10 cellular contexts compared by ENCODE assay signal in the genomic region with DNA sequence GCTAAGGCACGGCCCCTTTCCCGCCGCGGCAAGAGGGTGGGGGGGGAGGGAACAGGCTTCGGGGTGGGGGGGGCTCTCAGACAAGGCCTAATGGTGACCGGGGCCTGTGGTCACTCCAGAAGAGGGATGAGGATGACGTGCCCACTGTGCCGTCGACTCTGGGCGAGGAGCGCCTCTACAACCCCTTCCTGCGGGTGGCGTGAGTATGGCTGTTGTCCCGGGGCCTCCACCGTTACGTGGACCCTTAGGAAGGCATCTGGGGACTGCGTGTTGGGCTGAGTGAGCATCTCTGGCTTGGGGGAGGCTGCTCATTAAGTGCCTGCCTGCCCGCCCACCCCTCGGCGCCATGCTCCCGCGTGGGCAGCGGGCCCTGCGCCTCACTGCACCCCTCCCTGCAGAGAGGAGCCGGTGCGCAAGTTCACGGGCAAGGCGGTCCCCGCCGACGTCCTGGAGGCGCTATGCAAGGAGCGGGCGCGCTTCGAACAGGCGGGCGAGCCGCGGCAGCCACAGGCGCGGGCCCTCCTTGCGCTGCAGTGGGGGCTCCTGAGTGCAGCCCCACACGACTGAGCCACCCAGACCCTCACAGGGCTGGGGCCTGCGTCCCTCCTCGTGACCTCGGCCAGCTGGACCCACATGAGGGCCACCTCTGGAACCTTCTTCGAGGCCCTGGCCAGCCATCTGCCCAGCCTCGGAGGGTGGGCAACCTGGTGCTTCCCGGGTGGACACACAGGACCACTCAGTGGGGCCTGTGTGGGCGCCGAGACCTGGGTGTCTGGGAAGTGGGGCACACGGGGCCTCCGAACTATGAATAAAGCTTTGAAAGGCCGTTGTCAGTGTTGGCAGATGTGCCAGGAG. TPM values are rescaled to one million over a fixed set of nuclear protein-coding genes. Genes with fewer than 3 reads are reported as not detected.
DNase-seq lines count a peak whose midpoint lies in the region; ATAC-seq, FAIRE-seq and TF ChIP-seq lines count a peak whose summit lies in the region.
"Had no signal": no experiment of that assay in that cellular context is flagged by ENCODE, and none has a peak within 500 bp of the region (broad histone marks: within the 10 kb centered on the region; RNA-seq: fewer than 3 reads in every experiment).

No MANE protein-coding gene starts in this region.

- H3F3A ChIP-seq in GM23338 (replicated peaks; ENCODE audit: low read depth) = peaks cover 15% of the 10 kb centered on the region

- TF ChIP-seq EP300 in A549 (IDR thresholded peaks at IDR 0.05) = no peak

- POLR2A ChIA-PET in A549 (lab: Yijun Ruan, JAX) = interaction anchor here (1.3 to 3.1 kb wide), 3 partner anchors 8 to 14 kb away, joined by 3 to 15 read pairs (median 12); a partner anchor contains a TSS

- TF ChIP-seq POLR2A in A549 (IDR thresholded peaks at IDR 0.05; ENCODE audit: low read length) = no peak

- peak overlapping the region; percentile 60; the same call in 2 of the 3 replicates for H3K4me3 ChIP-seq in A549
- H3K4me3 ChIP-seq in GM23338 = peak overlapping the region; percentile 71
- H3K4me3 ChIP-seq in lower lobe of right lung = peak overlapping the region; percentile 58

- H3K27me3 Mint-ChIP-seq in GM23338 (ENCODE audit: insufficient read depth, low read depth, poor library complexity) (peaks cover 18% of the 10 kb centered on the region), CD14-positive monocyte (ENCODE audit: low read depth in 3 of 3) (peaks cover 11 to 46% (median 17%) of the 10 kb centered on the region in 3 donors)

- H3K4me3 Mint-ChIP-seq in GM23338 (peak overlapping the region; percentile 69; the same call in 2 of the 3 replicates), CD14-positive monocyte (peak overlapping the region in 1 of 2 donors; percentile 72)

- peaks cover 14% of the 10 kb centered on the region; the same call in 1 of the 2 replicates for H3K27me3 ChIP-seq in GM23338 (ENCODE audit: insufficient read depth)
- H3K27me3 ChIP-seq in lower lobe of right lung (ENCODE audit: low read depth) = peaks cover 31% of the 10 kb centered on the region

- H3K36me3 Mint-ChIP-seq in GM23338 (ENCODE audit: low read depth) (peaks cover 11% of the 10 kb centered on the region; the same call in 2 of the 3 replicates), CD14-positive monocyte (peaks cover 19 to 29% of the 10 kb centered on the region in 2 donors)

- H3K4me1 Mint-ChIP-seq in GM23338 (no peaks in the 10 kb centered on the region), CD14-positive monocyte (peaks cover 7% of the 10 kb centered on the region)

- H3K4me2 ChIP-seq in A549 = peak overlapping the region; percentile 100
- peak overlapping the region; percentile 85 for H3K4me2 ChIP-seq in GM23338

- no peaks in the 10 kb centered on the region for H3K9me3 ChIP-seq in A549
- no peaks in the 10 kb centered on the region for H3K9me3 ChIP-seq in lower lobe of right lung

- no peak overlapping the region for H2AFZ ChIP-seq in GM23338

- WGBS in A549 (ENCODE audit: missing lambda C conversion rate) = 79% methylated on average over 23 of the region's 55 CpGs

- H3K4me1 ChIP-seq in A549 (peaks cover 13% of the 10 kb centered on the region), GM23338 (ENCODE audit: insufficient read depth) (no peaks in the 10 kb centered on the region), lower lobe of right lung (peaks cover 24% of the 10 kb centered on the region)

- CTCF ChIA-PET in A549 (lab: Yijun Ruan, JAX) = interaction anchor here (1.1 to 28.0 kb wide), 5 partner anchors 12 to 60 kb away, joined by 3 to 656 read pairs (median 14); a partner anchor contains a TSS

- H3K27ac Mint-ChIP-seq in GM23338 (no peak overlapping the region), CD14-positive monocyte (peak overlapping the region in 1 of 7 donors; percentile 25)

- no peaks in the 10 kb centered on the region for H3K9me2 ChIP-seq in GM23338 (ENCODE audit: insufficient read depth)

- no peak for FAIRE-seq in A549 (lab: Jason Lieb, UNC)
- FAIRE-seq: D721Med had no signal

- TF ChIP-seq CTCF in A549 (IDR thresholded peaks at IDR 0.05) (no peak), GM23338 (conservative IDR thresholded peaks at IDR 0.05; ENCODE audit: low read depth in 2 of 2) (no peak), lower lobe of right lung (IDR thresholded peaks at IDR 0.05) (no peak), CD14-positive monocyte (IDR thresholded peaks at IDR 0.05) (no peak)

- no peaks in the 10 kb centered on the region for H3K79me2 ChIP-seq in GM23338 (replicated peaks; ENCODE audit: insufficient read depth)

- no peaks in the 10 kb centered on the region for H4K20me1 ChIP-seq in GM23338 (replicated peaks; ENCODE audit: insufficient read depth)

- DNase-seq in A549 (ENCODE audit: low read depth in 1 of 2, low spot score in 1 of 2) (no peak), GM23338 (ENCODE audit: low spot score) (peak; percentile 52), lower lobe of right lung (no peak), AG08396 (ENCODE audit: low spot score) (no peak), COLO829 (ENCODE audit: low spot score) (no peak), CD14-positive monocyte (ENCODE audit: low spot score) (no peak)
- DNase-seq: NCI-H1417 treated with DMSO at 0.1 percent for 48 hours had no signal

- no peaks in the 10 kb centered on the region for H3K36me3 ChIP-seq in GM23338 (ENCODE audit: insufficient read depth)
- H3K36me3 ChIP-seq in lower lobe of right lung = peaks cover 20% of the 10 kb centered on the region

- no peak for ATAC-seq in A549
- ATAC-seq in GM23338 = peak; percentile 7
- ATAC-seq in lower lobe of right lung = no peak
- no peak for ATAC-seq in HG02642 (IDR thresholded peaks at IDR 0.05; ENCODE audit: poor library complexity, unreplicated experiment)

- H3K9me3 Mint-ChIP-seq in GM23338 = no peaks in the 10 kb centered on the region
- H3K9me3 Mint-ChIP-seq in CD14-positive monocyte = no peaks in the 10 kb centered on the region

- no peak for TF ChIP-seq RAD21 in A549 (conservative IDR thresholded peaks at IDR 0.05 in 1 of 2, IDR thresholded peaks at IDR 0.05 in 1 of 2)

- H3K27ac ChIP-seq in A549 (peak overlapping the region; percentile 89 to 91; a peak in 5 of 6 replicates), GM23338 (ENCODE audit: low read depth) (no peak overlapping the region), angular gyrus (ENCODE audit: low read depth, low read length) (peak overlapping the region; percentile 76), lower lobe of right lung (no peak overlapping the region)

- intact Hi-C loops in lower lobe of right lung (cut with DNase I) = no loop called here
- intact Hi-C loops in CD14-positive monocyte (cut with micrococcal nuclease) = no loop called here

RNA-seq across cellular contexts. Expression of a gene that starts 2.2 kb away (rescaled TPM):
- polyA plus RNA-seq in A549 (2011; rRNA removed) = 3.5 and 4.4 TPM in 2 replicates
- 32.0 and 35.0 TPM in 2 replicates for polyA plus RNA-seq in A549 (2012; cell fraction: cytosol; rRNA removed)
- polyA plus RNA-seq in A549 (2012; cell fraction: nucleus; rRNA removed) = 62.2 and 86.3 TPM in 2 replicates
- 21.4 to 22.0 TPM (median 21.7 TPM) in 3 replicates for polyA plus RNA-seq in A549 (2017; fragmentation: RNase III; extraction: RNeasy Plus Mini Kit Qiagen cat#74134 plus additional on column Dnase treatment)
- polyA minus RNA-seq in A549 (2011; rRNA and poly(A)+ RNA removed) = 2.0 and 2.6 TPM in 2 replicates
- 19.1 and 21.6 TPM in 2 replicates for total RNA-seq in GM23338 (2014; rRNA removed; shearing (Covaris generic))
- polyA plus RNA-seq in GM23338 (2016; fragmentation: Nextera tagmentation; extraction: Ambion mirVana) = 35.3 and 45.2 TPM in 2 replicates
- 15.6 TPM for total RNA-seq in lower lobe of right lung
- polyA plus RNA-seq in CD14-positive monocyte = 1 to 10 TPM in 1 of 2 donors, under 1 TPM in 1; 0.60 to 1.5 TPM

RNA-seq across cellular contexts. Expression of a gene that starts 2.9 kb away (rescaled TPM):
- polyA plus RNA-seq in A549 (2011; rRNA removed) (1.1 and 1.7 TPM in 2 replicates), A549 (2017; fragmentation: RNase III; extraction: RNeasy Plus Mini Kit Qiagen cat#74134 plus additional on column Dnase treatment) (4.7 to 5.9 TPM (median 5.6 TPM) in 3 replicates), GM23338 (2016; fragmentation: Nextera tagmentation; extraction: Ambion mirVana) (8.7 and 10.5 TPM in 2 replicates), CD14-positive monocyte (not detected)
- 7.3 and 9.7 TPM in 2 replicates for polyA plus RNA-seq in A549 (2012; cell fraction: cytosol; rRNA removed)
- 72.7 and 90.6 TPM in 2 replicates for polyA plus RNA-seq in A549 (2012; cell fraction: nucleus; rRNA removed)
- polyA minus RNA-seq in A549 (2011; rRNA and poly(A)+ RNA removed) = 0.49 and 0.74 TPM in 2 replicates
- total RNA-seq in GM23338 (2014; rRNA removed; shearing (Covaris generic)) = 3.5 and 12.6 TPM in 2 replicates
- 26.1 TPM for total RNA-seq in lower lobe of right lung

RNA-seq across cellular contexts. Expression of a gene that starts 8.2 kb away (rescaled TPM):
- polyA plus RNA-seq in A549 (2011; rRNA removed) (10.9 and 11.9 TPM in 2 replicates), A549 (2017; fragmentation: RNase III; extraction: RNeasy Plus Mini Kit Qiagen cat#74134 plus additional on column Dnase treatment) (49.2 to 55.8 TPM (median 55.2 TPM) in 3 replicates), GM23338 (2016; fragmentation: Nextera tagmentation; extraction: Ambion mirVana) (37.2 and 59.0 TPM in 2 replicates), CD14-positive monocyte (10 to 100 TPM; 34.4 to 56.3 TPM)
- polyA plus RNA-seq in A549 (2012; cell fraction: cytosol; rRNA removed) = 79.6 and 99.7 TPM in 2 replicates
- polyA plus RNA-seq in A549 (2012; cell fraction: nucleus; rRNA removed) = 161 and 226 TPM in 2 replicates
- polyA minus RNA-seq in A549 (2011; rRNA and poly(A)+ RNA removed) = 2.6 and 3.7 TPM in 2 replicates
- 23.8 and 37.1 TPM in 2 replicates for total RNA-seq in GM23338 (2014; rRNA removed; shearing (Covaris generic))
- total RNA-seq in lower lobe of right lung = 36.5 TPM

RNA-seq across cellular contexts. Expression of a gene that starts 11.7 kb away (rescaled TPM):
- polyA plus RNA-seq in A549 (2011; rRNA removed) = 17.4 and 19.3 TPM in 2 replicates
- 21.3 and 25.7 TPM in 2 replicates for polyA plus RNA-seq in A549 (2012; cell fraction: cytosol; rRNA removed)
- polyA plus RNA-seq in A549 (2012; cell fraction: nucleus; rRNA removed) = 71.8 and 110 TPM in 2 replicates
- polyA plus RNA-seq in A549 (2017; fragmentation: RNase III; extraction: RNeasy Plus Mini Kit Qiagen cat#74134 plus additional on column Dnase treatment) = 20.9 to 24.6 TPM (median 23.0 TPM) in 3 replicates
- 27.8 and 29.0 TPM in 2 replicates for polyA minus RNA-seq in A549 (2011; rRNA and poly(A)+ RNA removed)
- total RNA-seq in GM23338 (2014; rRNA removed; shearing (Covaris generic)) = 19.2 and 42.3 TPM in 2 replicates
- 13.0 and 15.4 TPM in 2 replicates for polyA plus RNA-seq in GM23338 (2016; fragmentation: Nextera tagmentation; extraction: Ambion mirVana)
- total RNA-seq in lower lobe of right lung = 24.3 TPM
- polyA plus RNA-seq in CD14-positive monocyte = 10 to 100 TPM in 1 of 2 donors, 1 to 10 TPM in 1; 8.6 to 11.8 TPM

RNA-seq across cellular contexts. Expression of a gene that starts 14.2 kb away (rescaled TPM):
- polyA plus RNA-seq in A549 (2011; rRNA removed) (33.8 and 41.0 TPM in 2 replicates), A549 (2017; fragmentation: RNase III; extraction: RNeasy Plus Mini Kit Qiagen cat#74134 plus additional on column Dnase treatment) (72.7 to 82.2 TPM (median 81.0 TPM) in 3 replicates), GM23338 (2016; fragmentation: Nextera tagmentation; extraction: Ambion mirVana) (18.7 and 28.9 TPM in 2 replicates), CD14-positive monocyte (1 to 10 TPM in 1 of 2 donors, under 1 TPM in 1; 0.97 to 5.4 TPM)
- 128 and 228 TPM in 2 replicates for polyA plus RNA-seq in A549 (2012; cell fraction: cytosol; rRNA removed)
- polyA plus RNA-seq in A549 (2012; cell fraction: nucleus; rRNA removed) = 107 and 207 TPM in 2 replicates
- 16.9 and 19.6 TPM in 2 replicates for polyA minus RNA-seq in A549 (2011; rRNA and poly(A)+ RNA removed)
- 33.0 and 36.9 TPM in 2 replicates for total RNA-seq in GM23338 (2014; rRNA removed; shearing (Covaris generic))
- 35.9 TPM for total RNA-seq in lower lobe of right lung

Comparison
In these comparisons a context has a peak if more than half of its experiments do, and no peak if none do; other contexts are left out.
1. H3K27ac ChIP-seq: peak in A549 (2 of 2) and angular gyrus (single experiment); none in GM23338 (single experiment) and lower lobe of right lung (single experiment).
2. Peak in every context shown above with its lines, with median percentiles within 50 percentile points of each other: H3K4me3 ChIP-seq.